10 cellular contexts compared by ENCODE assay signal in genomic region chr5:125700380-125700856, GRCh38.
DNase-seq lines count a peak whose midpoint lies in the region; ATAC-seq and TF ChIP-seq lines count a peak whose summit lies in the region.
"Had no signal": no experiment of that assay in that cellular context is flagged by ENCODE, and none has a peak within 500 bp of the region (broad histone marks: within the 10 kb centered on the region; RNA-seq: fewer than 3 reads in every experiment).

No MANE protein-coding gene starts in this region.

- intact Hi-C loops in CD14-positive monocyte (cut with micrococcal nuclease) = no loop called here

- no peaks in the 10 kb centered on the region for H4K20me1 ChIP-seq in neural cell (ENCODE audit: insufficient read depth)

- H3K9me2 ChIP-seq in neural cell (ENCODE audit: insufficient read depth, low read length) = no peaks in the 10 kb centered on the region

- H3K4me2 ChIP-seq in neural cell (ENCODE audit: low read length) = peak overlapping the region; percentile 18

- no peak for TF ChIP-seq POLR2A in gastroesophageal sphincter (IDR thresholded peaks at IDR 0.05)

- no peaks in the 10 kb centered on the region for H3K27me3 ChIP-seq in endocrine pancreas (ENCODE audit: control insufficient read depth, insufficient read depth, low read length)
- no peaks in the 10 kb centered on the region for H3K27me3 ChIP-seq in neural cell (ENCODE audit: insufficient read depth, low read depth, low read length)
- H3K27me3 ChIP-seq in gastroesophageal sphincter = no peaks in the 10 kb centered on the region
- H3K27me3 ChIP-seq: adrenal gland had no signal

- no peak overlapping the region for H3K27ac Mint-ChIP-seq in CD14-positive monocyte

- TF ChIP-seq EP300 in neural cell (conservative IDR thresholded peaks at IDR 0.05; ENCODE audit: poor library complexity, severe bottlenecking) = peak; percentile 83
- TF ChIP-seq EP300 in gastroesophageal sphincter (IDR thresholded peaks at IDR 0.05) = no peak

- TF ChIP-seq RAD21 in neural cell (conservative IDR thresholded peaks at IDR 0.05) = peak; percentile 19

- TF ChIP-seq CTCF in neural cell (IDR thresholded peaks at IDR 0.05; ENCODE audit: poor library complexity, severe bottlenecking) (no peak), CD14-positive monocyte (IDR thresholded peaks at IDR 0.05) (no peak), gastroesophageal sphincter (IDR thresholded peaks at IDR 0.05) (no peak)

- no peaks in the 10 kb centered on the region for H3F3A ChIP-seq in neural cell (ENCODE audit: insufficient read depth, low read length, poor library complexity, severe bottlenecking)

- no peaks in the 10 kb centered on the region for H3K36me3 ChIP-seq in endocrine pancreas (ENCODE audit: control insufficient read depth, insufficient read depth, low read length)
- H3K36me3 ChIP-seq in neural cell (ENCODE audit: insufficient read depth, low read length) = no peaks in the 10 kb centered on the region
- H3K36me3 ChIP-seq in gastroesophageal sphincter = no peaks in the 10 kb centered on the region
- H3K36me3 ChIP-seq: adrenal gland had no signal

- H3K36me3 Mint-ChIP-seq in CD14-positive monocyte = no peaks in the 10 kb centered on the region

- H3K9me3 Mint-ChIP-seq in CD14-positive monocyte = peaks cover 0 to 5% (median 2%) of the 10 kb centered on the region in 7 donors

- H3K27ac ChIP-seq in neural cell (ENCODE audit: low read length) (peak overlapping the region; percentile 61), gastroesophageal sphincter (no peak overlapping the region)

- no peaks in the 10 kb centered on the region for H3K4me1 Mint-ChIP-seq in CD14-positive monocyte

- H3K4me3 Mint-ChIP-seq in CD14-positive monocyte = no peak overlapping the region

- H3K4me1 ChIP-seq in endocrine pancreas (ENCODE audit: control insufficient read depth, insufficient read depth, low read length) (peaks cover 8% of the 10 kb centered on the region), gastroesophageal sphincter (peaks cover 0 to 18% (median 0%) of the 10 kb centered on the region in 3 donors)

- H3K4me3 ChIP-seq in endocrine pancreas (ENCODE audit: control insufficient read depth, insufficient read depth, low read length) (peak overlapping the region; percentile 71), neural cell (ENCODE audit: low read length) (peak overlapping the region; percentile 48), gastroesophageal sphincter (no peak overlapping the region)

- H2AFZ ChIP-seq in neural cell (ENCODE audit: low read depth, low read length) = no peak overlapping the region

- no peaks in the 10 kb centered on the region for H3K27me3 Mint-ChIP-seq in CD14-positive monocyte (ENCODE audit: low read depth in 3 of 3)

- H3K9me3 ChIP-seq in endocrine pancreas (ENCODE audit: control insufficient read depth, low read length) (no peaks in the 10 kb centered on the region), neural cell (ENCODE audit: low read length) (peaks cover 3% of the 10 kb centered on the region), gastroesophageal sphincter (peaks cover 0 to 11% (median 0%) of the 10 kb centered on the region in 3 donors)

- H3K79me2 ChIP-seq in neural cell (replicated peaks; ENCODE audit: insufficient read depth, low read length) = no peaks in the 10 kb centered on the region

- 24 to 31% methylated on average over 8 of the region's 8 CpGs for WGBS in gastroesophageal sphincter (ENCODE audit: low coverage in 1 of 2), 2 donors

- ATAC-seq in GM18907 (IDR thresholded peaks at IDR 0.05; ENCODE audit: unreplicated experiment) = no peak
- no peak for ATAC-seq in gastroesophageal sphincter

- DNase-seq in Daoy (ENCODE audit: low read depth) (peak; percentile 37), NCI-H2227 (lab: John Stamatoyannopoulos, UW; ENCODE audit: unreplicated experiment) (peak; percentile 7), HuH-7.5 (ENCODE audit: low spot score) (no peak), CD14-positive monocyte (ENCODE audit: low spot score) (no peak)
- DNase-seq: adrenal gland, T-helper 9 cell had no signal

- H3K9ac ChIP-seq in endocrine pancreas (ENCODE audit: control insufficient read depth, insufficient read depth, low read length) = no peak overlapping the region
- peak overlapping the region; percentile 46 for H3K9ac ChIP-seq in neural cell (ENCODE audit: low read length)

TF ChIP-seq in neural cell, 6 proteins besides CTCF, POLR2A, EP300 and RAD21:
- no peak for TF ChIP-seq TAF1 (IDR thresholded peaks at IDR 0.05; ENCODE audit: low read depth)
- peak; percentile 42 for TF ChIP-seq POLR2AphosphoS5 (IDR thresholded peaks at IDR 0.05)

Comparison
In these comparisons a context has a peak if more than half of its experiments do, and no peak if none do; other contexts are left out.
1. DNase-seq: peak in Daoy (single experiment) and NCI-H2227 (single experiment); none in HuH-7.5 (single experiment) and CD14-positive monocyte (single experiment).
2. H3K4me3 ChIP-seq: peak in endocrine pancreas (single experiment) and neural cell (single experiment); none in gastroesophageal sphincter (0 of 2).